16 cellular contexts compared by ENCODE assay signal in genomic region chr14:101361044-101361443, GRCh38.
DNase-seq lines count a peak whose midpoint lies in the region; ATAC-seq and TF ChIP-seq lines count a peak whose summit lies in the region.
"Had no signal": no experiment of that assay in that cellular context is flagged by ENCODE, and none has a peak within 500 bp of the region (broad histone marks: within the 10 kb centered on the region; RNA-seq: fewer than 3 reads in every experiment).

No MANE protein-coding gene starts in this region.

- no peak for TF ChIP-seq POLR2A in IMR-90 (IDR thresholded peaks at IDR 0.05; ENCODE audit: low read depth, low read length)

- H3K9ac ChIP-seq in IMR-90 (ENCODE audit: low read depth, low read length) (no peak overlapping the region), SU-DHL-6 (ENCODE audit: low read length) (no peak overlapping the region), muscle layer of colon (ENCODE audit: low read length) (no peak overlapping the region), stomach smooth muscle (ENCODE audit: low read length in 2 of 2) (no peak overlapping the region)

- CTCF ChIA-PET in IMR-90 (lab: Yijun Ruan, JAX) = no interaction called here

- H2BK5ac ChIP-seq in IMR-90 (ENCODE audit: low read depth, low read length, poor library complexity, severe bottlenecking) = no peak overlapping the region

- H3K79me1 ChIP-seq in IMR-90 (ENCODE audit: low read depth in 1 of 2, low read length in 2 of 2) = no peaks in the 10 kb centered on the region

- POLR2A ChIA-PET in IMR-90 (lab: Charles Lee; ENCODE audit: unreplicated experiment) = no interaction called here

- no peak overlapping the region; the same call in 1 of the 2 replicates for H3K18ac ChIP-seq in IMR-90 (ENCODE audit: low read depth, low read length)

- H4K5ac ChIP-seq in IMR-90 (ENCODE audit: low read depth, low read length) = no peak overlapping the region; the same call in 1 of the 2 replicates

- H3K27ac ChIP-seq in IMR-90 (ENCODE audit: insufficient read depth, low read length) (no peak overlapping the region; the same call in 1 of the 2 replicates), SU-DHL-6 (ENCODE audit: low read depth, low read length) (peak overlapping the region; percentile 71), muscle layer of colon (ENCODE audit: low read depth, low read length) (peak overlapping the region; percentile 93), stomach smooth muscle (ENCODE audit: low read length) (peak overlapping the region; percentile 41)
- H3K27ac ChIP-seq: epithelial cell of prostate, neutrophil had no signal

- H3K9me3 ChIP-seq in IMR-90 (ENCODE audit: control insufficient read depth, insufficient read depth, low read length) (peaks cover 6% of the 10 kb centered on the region), SU-DHL-6 (ENCODE audit: insufficient read depth, low read length) (peaks cover 13% of the 10 kb centered on the region; the same call in 1 of the 2 replicates), muscle layer of colon (ENCODE audit: low read length) (no peaks in the 10 kb centered on the region), stomach smooth muscle (ENCODE audit: control insufficient read depth in 2 of 2, low read length in 2 of 2) (peaks cover 0 to 9% of the 10 kb centered on the region in 2 donors)
- H3K9me3 ChIP-seq: BE2C, neutrophil had no signal

- no TSS peak for BruUV-seq in IMR-90 (replicated peaks; lab: Mats Ljungman, UMichigan)

- H4K20me1 ChIP-seq in IMR-90 (ENCODE audit: insufficient read depth, low read length) (no peaks in the 10 kb centered on the region), SU-DHL-6 (ENCODE audit: low read depth, low read length) (no peaks in the 10 kb centered on the region)

- no peaks in the 10 kb centered on the region for H3K79me2 ChIP-seq in SU-DHL-6 (ENCODE audit: insufficient read depth, low read length)

- H3K4me1 ChIP-seq in IMR-90 (ENCODE audit: control insufficient read depth, insufficient read depth, low read length) = peaks cover 4% of the 10 kb centered on the region; the same call in 1 of the 2 replicates
- H3K4me1 ChIP-seq in muscle layer of colon (ENCODE audit: insufficient read depth, low read length) = peaks cover 77% of the 10 kb centered on the region
- H3K4me1 ChIP-seq in stomach smooth muscle (ENCODE audit: control insufficient read depth, insufficient read depth, low read length) = peaks cover 26% of the 10 kb centered on the region
- H3K4me1 ChIP-seq: BE2C had no signal

- H4K91ac ChIP-seq in IMR-90 (ENCODE audit: insufficient read depth, low read depth, low read length) = no peak overlapping the region

- H3K4ac ChIP-seq in IMR-90 (ENCODE audit: low read depth, low read length) = no peak overlapping the region

- H3K14ac ChIP-seq in IMR-90 (replicated peaks; ENCODE audit: low read depth, low read length) = no peak overlapping the region

- H3K27me3 ChIP-seq in IMR-90 (ENCODE audit: control insufficient read depth, insufficient read depth, low read length) (peaks cover 11% of the 10 kb centered on the region; the same call in 1 of the 2 replicates), SU-DHL-6 (ENCODE audit: low read length) (no peaks in the 10 kb centered on the region), muscle layer of colon (ENCODE audit: control insufficient read depth in 1 of 2, insufficient read depth in 2 of 2, low read length in 2 of 2) (no peaks in the 10 kb centered on the region), stomach smooth muscle (ENCODE audit: control insufficient read depth in 1 of 2, insufficient read depth in 2 of 2, low read length in 2 of 2) (peaks cover 0 to 5% of the 10 kb centered on the region in 2 donors)
- H3K27me3 ChIP-seq: BE2C had no signal

- no peak overlapping the region for H3K23ac ChIP-seq in IMR-90 (ENCODE audit: low read depth, low read length)

- H3K56ac ChIP-seq in IMR-90 (ENCODE audit: extremely low read depth, insufficient read depth, low read length) = no peak overlapping the region

- H2BK20ac ChIP-seq in IMR-90 (ENCODE audit: low read depth, low read length) = no peak overlapping the region

- DNase-seq in IMR-90 (no peak), AG08395 (ENCODE audit: low spot score) (no peak), NCI-H1105 (lab: John Stamatoyannopoulos, UW) (no peak)
- DNase-seq: activated CD4-positive, alpha-beta T cell treated with anti-CD3 and anti-CD28 coated beads for 1 hour; amniotic stem cell; BE2C; kidney glomerular epithelial cell; NCI-H524; T-cell had no signal

- 69% methylated on average over 7 of the region's 16 CpGs; no CpG with 5 or more reads in 1 of the 2 experiments for WGBS in IMR-90 (ENCODE audit: extremely low coverage in 2 of 2, insufficient read length in 1 of 2), 2 experiments

- no peak for TF ChIP-seq CTCF in IMR-90 (conservative IDR thresholded peaks at IDR 0.05; ENCODE audit: low read depth, low read length)
- no peak for TF ChIP-seq CTCF in SU-DHL-6 (IDR thresholded peaks at IDR 0.05; ENCODE audit: insufficient read depth, low read length, poor library complexity, severe bottlenecking)

- H2AK5ac ChIP-seq in IMR-90 (ENCODE audit: low read depth, low read length) = no peak overlapping the region

- H3K9me1 ChIP-seq in IMR-90 (ENCODE audit: insufficient read depth, low read length) = no peaks in the 10 kb centered on the region

- intact Hi-C loops in IMR-90 (cut with micrococcal nuclease) = no loop called here

- no peak for TF ChIP-seq RAD21 in IMR-90 (IDR thresholded peaks at IDR 0.05; ENCODE audit: low read length)

- dilution Hi-C loops in IMR-90 (cut with HindIII; ENCODE audit: low sequenced_read_pairs, unreplicated experiment) = no loop called here

- H2BK120ac ChIP-seq in IMR-90 (ENCODE audit: low read depth, low read length) = no peak overlapping the region

- no peak overlapping the region for H2BK15ac ChIP-seq in IMR-90 (ENCODE audit: low read depth, low read length)

- H3K4me3 ChIP-seq in IMR-90 (ENCODE audit: insufficient read depth, low read depth, low read length) (no peak overlapping the region), SU-DHL-6 (ENCODE audit: insufficient read depth, low read length, poor library complexity, severe bottlenecking) (no peak overlapping the region), muscle layer of colon (ENCODE audit: low read depth in 1 of 2, low read length in 2 of 2) (peak overlapping the region in 1 of 2 donors; percentile 16), stomach smooth muscle (ENCODE audit: low read length in 2 of 2) (no peak overlapping the region)
- H3K4me3 ChIP-seq: heart right ventricle had no signal

- ATAC-seq in IMR-90 (ENCODE audit: low read depth) (no peak), GM19035 (IDR thresholded peaks at IDR 0.05; ENCODE audit: unreplicated experiment) (no peak)
- ATAC-seq: T-cell had no signal

- peaks cover 12% of the 10 kb centered on the region; the same call in 1 of the 2 replicates for H3F3A ChIP-seq in SU-DHL-6 (ENCODE audit: insufficient read depth)

- in situ Hi-C loops in IMR-90 (cut with MboI; ENCODE audit: low sequenced_read_pairs) = no loop called here

- H3K4me2 ChIP-seq in IMR-90 (ENCODE audit: low read depth, low read length) = no peak overlapping the region
- peak overlapping the region; percentile 42 for H3K4me2 ChIP-seq in SU-DHL-6 (ENCODE audit: low read depth, low read length, poor library complexity, severe bottlenecking)

- H3K9me2 ChIP-seq in SU-DHL-6 (replicated peaks; ENCODE audit: insufficient read depth, low read length) = no peaks in the 10 kb centered on the region

- H2AFZ ChIP-seq in IMR-90 (replicated peaks; ENCODE audit: low read length, poor library complexity) (no peak overlapping the region), SU-DHL-6 (ENCODE audit: low read depth, low read length, severe bottlenecking) (no peak overlapping the region)

- no peaks in the 10 kb centered on the region for H3K36me3 ChIP-seq in IMR-90 (ENCODE audit: control insufficient read depth, insufficient read depth, low read length)
- H3K36me3 ChIP-seq in SU-DHL-6 (ENCODE audit: low read length) = no peaks in the 10 kb centered on the region
- no peaks in the 10 kb centered on the region for H3K36me3 ChIP-seq in muscle layer of colon (ENCODE audit: insufficient read depth, low read length)
- no peaks in the 10 kb centered on the region for H3K36me3 ChIP-seq in stomach smooth muscle (ENCODE audit: control insufficient read depth in 2 of 2, insufficient read depth in 2 of 2, low read length in 2 of 2)
- H3K36me3 ChIP-seq: BE2C, heart right ventricle, neutrophil had no signal

- peak overlapping the region; percentile 31 for H2AK9ac ChIP-seq in IMR-90 (replicated peaks; ENCODE audit: low read depth, low read length, poor library complexity)

- no peak overlapping the region for H4K8ac ChIP-seq in IMR-90 (ENCODE audit: low read depth in 2 of 2, low read length in 2 of 2)

TF ChIP-seq in IMR-90, 13 proteins besides CTCF, POLR2A, EP300 and RAD21:
- TF ChIP-seq MXI1 (IDR thresholded peaks at IDR 0.05; ENCODE audit: borderline replicate concordance, low read depth, low read length) (no peak), BHLHE40 (IDR thresholded peaks at IDR 0.05; ENCODE audit: low read depth, low read length) (no peak), MAFK (IDR thresholded peaks at IDR 0.05; ENCODE audit: low read depth, low read length) (no peak), CEBPB (IDR thresholded peaks at IDR 0.05; ENCODE audit: low read depth, low read length) (no peak), FOS (IDR thresholded peaks at IDR 0.05; ENCODE audit: low read depth, low read length) (no peak), SMC3 (IDR thresholded peaks at IDR 0.05; ENCODE audit: low read depth, low read length) (no peak), RFX5 (IDR thresholded peaks at IDR 0.05; ENCODE audit: low read depth, low read length) (no peak), ELK1 (IDR thresholded peaks at IDR 0.05; ENCODE audit: borderline replicate concordance, low read depth, low read length) (no peak), CHD1 (IDR thresholded peaks at IDR 0.05; ENCODE audit: low read depth, low read length) (no peak), NFE2L2 (IDR thresholded peaks at IDR 0.05; ENCODE audit: low read depth, low read length) (no peak)
